ENCODE assay signal across 11 cellular contexts in genomic region chr5:143248822-143249579, GRCh38.
DNase-seq lines count a peak whose midpoint lies in the region; ATAC-seq, FAIRE-seq and TF ChIP-seq lines count a peak whose summit lies in the region.
"Had no signal": no experiment of that assay in that cellular context is flagged by ENCODE, and none has a peak within 500 bp of the region (broad histone marks: within the 10 kb centered on the region; RNA-seq: fewer than 3 reads in every experiment).

No MANE protein-coding gene starts in this region.

- H3K9me3 ChIP-seq in transverse colon (no peaks in the 10 kb centered on the region), sigmoid colon (no peaks in the 10 kb centered on the region)

- CTCF ChIA-PET in AG04449 (lab: Yijun Ruan, JAX): interaction anchor here (0.8 kb wide), 1 partner anchor 13 kb away, joined by 3 read pairs; no protein-coding TSS in a partner anchor

- peaks cover 0 to 4% (median 2%) of the 10 kb centered on the region in 4 donors for H3K4me1 ChIP-seq in transverse colon
- peaks cover 0 to 22% (median 4%) of the 10 kb centered on the region in 4 donors for H3K4me1 ChIP-seq in sigmoid colon

- TF ChIP-seq POLR2A in transverse colon (IDR thresholded peaks at IDR 0.05) (no peak), sigmoid colon (IDR thresholded peaks at IDR 0.05) (no peak)

- POLR2A ChIA-PET in AG04449 (lab: Yijun Ruan, JAX): interaction anchor here (0.6 kb wide), 1 partner anchor 188 kb away, joined by 3 read pairs; no protein-coding TSS in a partner anchor

- intact Hi-C loops in transverse colon (cut with DNase I; ENCODE audit: low total_unique reads) (no loop called here), sigmoid colon (cut with DNase I) (no loop called here)

- H3K36me3 ChIP-seq in bronchial epithelial cell (ENCODE audit: control insufficient read depth, insufficient read depth, low read length) (no peaks in the 10 kb centered on the region), transverse colon (no peaks in the 10 kb centered on the region), sigmoid colon (no peaks in the 10 kb centered on the region)

- 79 to 93% methylated on average over 2 to 3 of the region's 3 CpGs for WGBS in transverse colon (ENCODE audit: low coverage in 1 of 2), 2 donors
- 90 to 92% methylated on average over 3 of the region's 3 CpGs for WGBS in sigmoid colon, 2 donors

- no peak for TF ChIP-seq CTCF in AG04449 (IDR thresholded peaks at IDR 0.05; ENCODE audit: insufficient read depth, low read length, missing control alignments)
- no peak for TF ChIP-seq CTCF in bronchial epithelial cell (IDR thresholded peaks at IDR 0.05; ENCODE audit: insufficient read depth, low read length, severe bottlenecking)
- TF ChIP-seq CTCF in transverse colon (IDR thresholded peaks at IDR 0.05): no peak
- no peak for TF ChIP-seq CTCF in sigmoid colon (IDR thresholded peaks at IDR 0.05)

- H3K4me3 ChIP-seq in AG04449 (ENCODE audit: low read depth, low read length): no peak overlapping the region
- H3K4me3 ChIP-seq in bronchial epithelial cell (ENCODE audit: low read depth, low read length): no peak overlapping the region
- no peak overlapping the region for H3K4me3 ChIP-seq in transverse colon
- no peak overlapping the region for H3K4me3 ChIP-seq in sigmoid colon

- TF ChIP-seq EP300 in transverse colon (IDR thresholded peaks at IDR 0.05; ENCODE audit: low read depth): no peak
- TF ChIP-seq EP300 in sigmoid colon (IDR thresholded peaks at IDR 0.05): no peak

- peak; percentile 52 for FAIRE-seq in bronchial epithelial cell (lab: Jason Lieb, UNC)

- DNase-seq in AG04449 (ENCODE audit: low read depth, low spot score): peak; percentile 41
- peak; percentile 46 for DNase-seq in LoVo (ENCODE audit: low spot score)
- DNase-seq in bronchial epithelial cell (ENCODE audit: low read depth): peak; percentile 88
- DNase-seq in left lobe of liver (ENCODE audit: low spot score): peak; percentile 65
- no peak for DNase-seq in NCI-H526 treated with DMSO at 0.1 percent for 48 hours (lab: John Stamatoyannopoulos, UW)
- DNase-seq in transverse colon: no peak
- no peak for DNase-seq in germinal center (ENCODE audit: low spot score)
- DNase-seq in sigmoid colon: no peak
- DNase-seq: activated CD4-positive, alpha-beta T cell treated with anti-CD3 and anti-CD28 coated beads for 4 hours; NCI-H1105 treated with DMSO at 0.1 percent for 48 hours had no signal

- no peaks in the 10 kb centered on the region for H3K27me3 ChIP-seq in bronchial epithelial cell (ENCODE audit: control insufficient read depth, insufficient read depth, low read length)
- H3K27me3 ChIP-seq in transverse colon: no peaks in the 10 kb centered on the region
- H3K27me3 ChIP-seq in sigmoid colon: no peaks in the 10 kb centered on the region

- ATAC-seq in left lobe of liver: peak; percentile 94

- H3K27ac ChIP-seq in transverse colon (no peak overlapping the region), sigmoid colon (no peak overlapping the region)
- H3K27ac ChIP-seq: C4-2B had no signal

- in situ Hi-C loops in transverse colon (cut with MboI; ENCODE audit: low pct_ligation_motif_present in 1 of 4, low pct_unique_long_range_greater_than_20kb in 1 of 4, low sequenced_read_pairs in 3 of 4): no loop called here

Comparison
In these comparisons a context has a peak if more than half of its experiments do, and no peak if none do; other contexts are left out.
1. DNase-seq: peak in AG04449 (single experiment), LoVo (single experiment), bronchial epithelial cell (single experiment) and left lobe of liver (single experiment); none in NCI-H526 treated with DMSO at 0.1 percent for 48 hours (single experiment), transverse colon (single experiment), germinal center (single experiment) and sigmoid colon (single experiment).